8 cellular contexts compared by ENCODE assay signal in the genomic region with DNA sequence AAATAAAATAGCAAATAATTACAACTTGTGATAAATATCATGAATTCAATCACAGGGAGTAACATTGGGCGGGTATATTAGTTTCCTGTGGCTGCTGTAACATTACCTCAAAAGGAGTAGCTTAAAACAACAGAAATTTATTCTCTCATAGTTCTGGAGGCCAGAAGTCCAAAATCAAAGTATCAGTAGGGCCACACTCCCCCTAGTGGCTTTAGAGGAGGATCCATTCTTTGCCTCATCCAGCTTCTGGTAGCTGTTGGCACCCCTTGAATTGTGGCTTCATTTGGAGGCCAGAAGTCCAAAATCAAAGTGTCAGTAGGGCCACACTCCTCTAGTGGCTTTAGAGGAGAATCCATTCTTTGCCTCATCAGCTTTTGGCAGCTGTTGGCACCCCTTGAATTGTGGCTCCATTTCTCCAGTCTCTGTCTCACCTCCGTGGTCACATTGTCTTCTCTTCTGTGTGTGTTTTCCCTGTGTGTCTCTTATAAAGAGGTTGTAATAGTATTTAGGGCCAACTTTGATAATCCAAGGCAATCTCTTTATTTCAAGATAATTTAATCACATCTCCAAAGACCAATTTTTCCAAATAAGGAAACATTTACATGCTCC. TPM values are rescaled to one million over a fixed set of nuclear protein-coding genes. Genes with fewer than 3 reads are reported as not detected.
DNase-seq lines count a peak whose midpoint lies in the region; ATAC-seq, FAIRE-seq and TF ChIP-seq lines count a peak whose summit lies in the region.

No MANE protein-coding gene starts in this region.

- peak; percentile 51 for FAIRE-seq in GM12892 (lab: Jason Lieb, UNC)

- POLR2A ChIA-PET in BJ (lab: Charles Lee), result no interaction called here

- H3K4me3 ChIP-seq in BJ (ENCODE audit: low read depth, low read length), result no peak overlapping the region

- TF ChIP-seq CTCF in BJ (IDR thresholded peaks at IDR 0.05; ENCODE audit: insufficient read depth, low read depth, low read length) (peak; percentile 74), foreskin keratinocyte (conservative IDR thresholded peaks at IDR 0.05) (peak; percentile 81)

- CTCF ChIA-PET in BJ (lab: Yijun Ruan, JAX), result interaction anchor here (0.6 to 3.3 kb wide), 26 partner anchors 11 to 531 kb away, joined by 3 to 40 read pairs (median 4); no protein-coding TSS in a partner anchor

- no peaks in the 10 kb centered on the region for H3K4me1 ChIP-seq in foreskin keratinocyte

- no peaks in the 10 kb centered on the region for H3K36me3 ChIP-seq in BJ (ENCODE audit: control insufficient read depth, insufficient read depth, low read length)

- no peak for TF ChIP-seq POLR2A in GM12892 (IDR thresholded peaks at IDR 0.05; ENCODE audit: low read depth, low read length)

- peak; percentile 25 for ATAC-seq in foreskin keratinocyte
- ATAC-seq in HG02852 (IDR thresholded peaks at IDR 0.05; ENCODE audit: unreplicated experiment), result no peak

- DNase-seq in BJ (ENCODE audit: low read depth), result no peak
- DNase-seq in GM12892 (ENCODE audit: insufficient read length), result no peak
- DNase-seq in RPMI8226, result peak; percentile 32
- DNase-seq in foreskin keratinocyte, result peak; percentile 26 to 54
- DNase-seq in activated effector memory CD4-positive, alpha-beta T cell treated with anti-CD3 and anti-CD28 coated beads, Interleukin-2, amount 50 U/mL, for 16 hours, result no peak
- no peak for DNase-seq in stimulated activated CD4-positive, alpha-beta T cell treated with anti-CD3 and anti-CD28 coated beads, Interleukin-1b, Interleukin-23, amount 100 ng/mL, for 48 hours
- DNase-seq in ecto neural progenitor cell (ENCODE audit: low spot score), result no peak

- H3K27ac ChIP-seq in foreskin keratinocyte, result peak overlapping the region; percentile 39

- no peaks in the 10 kb centered on the region for H3K27me3 ChIP-seq in BJ (ENCODE audit: control insufficient read depth, insufficient read depth, low read length)
- H3K27me3 ChIP-seq in foreskin keratinocyte, result no peaks in the 10 kb centered on the region

RNA-seq across cellular contexts. Expression of a gene that starts 3.1 kb away (rescaled TPM):
- polyA plus RNA-seq in BJ (2011; rRNA removed) (0.81 and 2.2 TPM in 2 replicates), foreskin keratinocyte (3.2 and 3.3 TPM in 2 replicates)
- 0.57 and 0.62 TPM in 2 replicates for polyA minus RNA-seq in BJ (2011; rRNA and poly(A)+ RNA removed)
- 2.0 TPM for polyA plus RNA-seq in GM12892 (2012; ENCODE audit: missing spikeins)
- total RNA-seq in foreskin keratinocyte, result 5.6 and 8.5 TPM in 2 replicates

Comparison
In these comparisons a context has a peak if more than half of its experiments do, and no peak if none do; other contexts are left out.
1. DNase-seq: peak in RPMI8226 (single experiment) and foreskin keratinocyte (2 of 2); none in BJ (single experiment), GM12892 (single experiment), activated effector memory CD4-positive, alpha-beta T cell treated with anti-CD3 and anti-CD28 coated beads, Interleukin-2, amount 50 U/mL, for 16 hours (single experiment), stimulated activated CD4-positive, alpha-beta T cell treated with anti-CD3 and anti-CD28 coated beads, Interleukin-1b, Interleukin-23, amount 100 ng/mL, for 48 hours (single experiment) and ecto neural progenitor cell (single experiment).